Comparison of ENCODE assay signal across 1 cellular context in the genomic region with DNA sequence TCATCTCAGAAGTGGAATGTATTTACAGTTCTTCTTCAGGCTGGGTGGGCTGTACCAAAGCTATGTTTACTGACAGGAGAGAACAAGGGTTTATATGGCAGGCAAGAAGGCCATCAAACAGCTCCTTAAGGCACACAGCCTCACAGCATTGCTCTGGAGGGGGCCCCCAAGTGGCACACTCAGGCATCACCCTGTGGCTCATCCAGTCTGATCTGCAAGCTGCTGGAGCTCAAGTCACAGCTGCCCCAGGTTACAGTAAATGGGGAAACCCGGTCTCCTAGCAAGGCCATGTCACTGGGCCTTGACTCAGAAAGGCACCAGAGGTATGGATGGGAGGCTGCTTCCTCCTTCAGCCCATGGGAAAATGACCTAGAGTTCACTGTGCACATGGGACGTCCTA.
TF ChIP-seq lines count a peak whose summit lies in the region.

No MANE protein-coding gene starts in this region.

TF ChIP-seq in GM12878, 131 proteins besides CTCF, POLR2A, EP300 and RAD21 (continued from another document):
- TF ChIP-seq, protein P1, sequence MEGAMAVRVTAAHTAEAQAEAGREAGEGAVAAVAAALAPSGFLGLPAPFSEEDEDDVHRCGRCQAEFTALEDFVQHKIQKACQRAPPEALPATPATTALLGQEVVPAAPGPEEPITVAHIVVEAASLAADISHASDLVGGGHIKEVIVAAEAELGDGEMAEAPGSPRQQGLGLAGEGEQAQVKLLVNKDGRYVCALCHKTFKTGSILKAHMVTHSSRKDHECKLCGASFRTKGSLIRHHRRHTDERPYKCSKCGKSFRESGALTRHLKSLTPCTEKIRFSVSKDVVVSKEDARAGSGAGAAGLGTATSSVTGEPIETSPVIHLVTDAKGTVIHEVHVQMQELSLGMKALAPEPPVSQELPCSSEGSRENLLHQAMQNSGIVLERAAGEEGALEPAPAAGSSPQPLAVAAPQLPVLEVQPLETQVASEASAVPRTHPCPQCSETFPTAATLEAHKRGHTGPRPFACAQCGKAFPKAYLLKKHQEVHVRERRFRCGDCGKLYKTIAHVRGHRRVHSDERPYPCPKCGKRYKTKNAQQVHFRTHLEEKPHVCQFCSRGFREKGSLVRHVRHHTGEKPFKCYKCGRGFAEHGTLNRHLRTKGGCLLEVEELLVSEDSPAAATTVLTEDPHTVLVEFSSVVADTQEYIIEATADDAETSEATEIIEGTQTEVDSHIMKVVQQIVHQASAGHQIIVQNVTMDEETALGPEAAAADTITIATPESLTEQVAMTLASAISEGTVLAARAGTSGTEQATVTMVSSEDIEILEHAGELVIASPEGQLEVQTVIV (IDR thresholded peaks at IDR 0.05; ENCODE audit: borderline replicate concordance, partially characterized antibody): no peak
- TF ChIP-seq DPF2 (IDR thresholded peaks at IDR 0.05) (no peak), KDM1A (IDR thresholded peaks at IDR 0.05; ENCODE audit: borderline replicate concordance) (no peak), CHD4 (IDR thresholded peaks at IDR 0.05) (no peak), IKZF2 (IDR thresholded peaks at IDR 0.05) (no peak), ZNF207 (IDR thresholded peaks at IDR 0.05; ENCODE audit: borderline replicate concordance) (no peak)
- TF ChIP-seq, protein P2, sequence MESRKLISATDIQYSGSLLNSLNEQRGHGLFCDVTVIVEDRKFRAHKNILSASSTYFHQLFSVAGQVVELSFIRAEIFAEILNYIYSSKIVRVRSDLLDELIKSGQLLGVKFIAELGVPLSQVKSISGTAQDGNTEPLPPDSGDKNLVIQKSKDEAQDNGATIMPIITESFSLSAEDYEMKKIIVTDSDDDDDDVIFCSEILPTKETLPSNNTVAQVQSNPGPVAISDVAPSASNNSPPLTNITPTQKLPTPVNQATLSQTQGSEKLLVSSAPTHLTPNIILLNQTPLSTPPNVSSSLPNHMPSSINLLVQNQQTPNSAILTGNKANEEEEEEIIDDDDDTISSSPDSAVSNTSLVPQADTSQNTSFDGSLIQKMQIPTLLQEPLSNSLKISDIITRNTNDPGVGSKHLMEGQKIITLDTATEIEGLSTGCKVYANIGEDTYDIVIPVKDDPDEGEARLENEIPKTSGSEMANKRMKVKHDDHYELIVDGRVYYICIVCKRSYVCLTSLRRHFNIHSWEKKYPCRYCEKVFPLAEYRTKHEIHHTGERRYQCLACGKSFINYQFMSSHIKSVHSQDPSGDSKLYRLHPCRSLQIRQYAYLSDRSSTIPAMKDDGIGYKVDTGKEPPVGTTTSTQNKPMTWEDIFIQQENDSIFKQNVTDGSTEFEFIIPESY (IDR thresholded peaks at IDR 0.05): no peak
- TF ChIP-seq, protein P3, sequence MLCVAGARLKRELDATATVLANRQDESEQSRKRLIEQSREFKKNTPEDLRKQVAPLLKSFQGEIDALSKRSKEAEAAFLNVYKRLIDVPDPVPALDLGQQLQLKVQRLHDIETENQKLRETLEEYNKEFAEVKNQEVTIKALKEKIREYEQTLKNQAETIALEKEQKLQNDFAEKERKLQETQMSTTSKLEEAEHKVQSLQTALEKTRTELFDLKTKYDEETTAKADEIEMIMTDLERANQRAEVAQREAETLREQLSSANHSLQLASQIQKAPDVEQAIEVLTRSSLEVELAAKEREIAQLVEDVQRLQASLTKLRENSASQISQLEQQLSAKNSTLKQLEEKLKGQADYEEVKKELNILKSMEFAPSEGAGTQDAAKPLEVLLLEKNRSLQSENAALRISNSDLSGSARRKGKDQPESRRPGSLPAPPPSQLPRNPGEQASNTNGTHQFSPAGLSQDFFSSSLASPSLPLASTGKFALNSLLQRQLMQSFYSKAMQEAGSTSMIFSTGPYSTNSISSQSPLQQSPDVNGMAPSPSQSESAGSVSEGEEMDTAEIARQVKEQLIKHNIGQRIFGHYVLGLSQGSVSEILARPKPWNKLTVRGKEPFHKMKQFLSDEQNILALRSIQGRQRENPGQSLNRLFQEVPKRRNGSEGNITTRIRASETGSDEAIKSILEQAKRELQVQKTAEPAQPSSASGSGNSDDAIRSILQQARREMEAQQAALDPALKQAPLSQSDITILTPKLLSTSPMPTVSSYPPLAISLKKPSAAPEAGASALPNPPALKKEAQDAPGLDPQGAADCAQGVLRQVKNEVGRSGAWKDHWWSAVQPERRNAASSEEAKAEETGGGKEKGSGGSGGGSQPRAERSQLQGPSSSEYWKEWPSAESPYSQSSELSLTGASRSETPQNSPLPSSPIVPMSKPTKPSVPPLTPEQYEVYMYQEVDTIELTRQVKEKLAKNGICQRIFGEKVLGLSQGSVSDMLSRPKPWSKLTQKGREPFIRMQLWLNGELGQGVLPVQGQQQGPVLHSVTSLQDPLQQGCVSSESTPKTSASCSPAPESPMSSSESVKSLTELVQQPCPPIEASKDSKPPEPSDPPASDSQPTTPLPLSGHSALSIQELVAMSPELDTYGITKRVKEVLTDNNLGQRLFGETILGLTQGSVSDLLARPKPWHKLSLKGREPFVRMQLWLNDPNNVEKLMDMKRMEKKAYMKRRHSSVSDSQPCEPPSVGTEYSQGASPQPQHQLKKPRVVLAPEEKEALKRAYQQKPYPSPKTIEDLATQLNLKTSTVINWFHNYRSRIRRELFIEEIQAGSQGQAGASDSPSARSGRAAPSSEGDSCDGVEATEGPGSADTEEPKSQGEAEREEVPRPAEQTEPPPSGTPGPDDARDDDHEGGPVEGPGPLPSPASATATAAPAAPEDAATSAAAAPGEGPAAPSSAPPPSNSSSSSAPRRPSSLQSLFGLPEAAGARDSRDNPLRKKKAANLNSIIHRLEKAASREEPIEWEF (IDR thresholded peaks at IDR 0.05; ENCODE audit: insufficient replicate concordance, low read depth, low read length): no peak
- TF ChIP-seq, protein P4, sequence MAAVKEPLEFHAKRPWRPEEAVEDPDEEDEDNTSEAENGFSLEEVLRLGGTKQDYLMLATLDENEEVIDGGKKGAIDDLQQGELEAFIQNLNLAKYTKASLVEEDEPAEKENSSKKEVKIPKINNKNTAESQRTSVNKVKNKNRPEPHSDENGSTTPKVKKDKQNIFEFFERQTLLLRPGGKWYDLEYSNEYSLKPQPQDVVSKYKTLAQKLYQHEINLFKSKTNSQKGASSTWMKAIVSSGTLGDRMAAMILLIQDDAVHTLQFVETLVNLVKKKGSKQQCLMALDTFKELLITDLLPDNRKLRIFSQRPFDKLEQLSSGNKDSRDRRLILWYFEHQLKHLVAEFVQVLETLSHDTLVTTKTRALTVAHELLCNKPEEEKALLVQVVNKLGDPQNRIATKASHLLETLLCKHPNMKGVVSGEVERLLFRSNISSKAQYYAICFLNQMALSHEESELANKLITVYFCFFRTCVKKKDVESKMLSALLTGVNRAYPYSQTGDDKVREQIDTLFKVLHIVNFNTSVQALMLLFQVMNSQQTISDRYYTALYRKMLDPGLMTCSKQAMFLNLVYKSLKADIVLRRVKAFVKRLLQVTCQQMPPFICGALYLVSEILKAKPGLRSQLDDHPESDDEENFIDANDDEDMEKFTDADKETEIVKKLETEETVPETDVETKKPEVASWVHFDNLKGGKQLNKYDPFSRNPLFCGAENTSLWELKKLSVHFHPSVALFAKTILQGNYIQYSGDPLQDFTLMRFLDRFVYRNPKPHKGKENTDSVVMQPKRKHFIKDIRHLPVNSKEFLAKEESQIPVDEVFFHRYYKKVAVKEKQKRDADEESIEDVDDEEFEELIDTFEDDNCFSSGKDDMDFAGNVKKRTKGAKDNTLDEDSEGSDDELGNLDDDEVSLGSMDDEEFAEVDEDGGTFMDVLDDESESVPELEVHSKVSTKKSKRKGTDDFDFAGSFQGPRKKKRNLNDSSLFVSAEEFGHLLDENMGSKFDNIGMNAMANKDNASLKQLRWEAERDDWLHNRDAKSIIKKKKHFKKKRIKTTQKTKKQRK (IDR thresholded peaks at IDR 0.05; ENCODE audit: low read depth, low read length): no peak
